ENCODE assay signal across 22 cellular contexts in the genomic region with DNA sequence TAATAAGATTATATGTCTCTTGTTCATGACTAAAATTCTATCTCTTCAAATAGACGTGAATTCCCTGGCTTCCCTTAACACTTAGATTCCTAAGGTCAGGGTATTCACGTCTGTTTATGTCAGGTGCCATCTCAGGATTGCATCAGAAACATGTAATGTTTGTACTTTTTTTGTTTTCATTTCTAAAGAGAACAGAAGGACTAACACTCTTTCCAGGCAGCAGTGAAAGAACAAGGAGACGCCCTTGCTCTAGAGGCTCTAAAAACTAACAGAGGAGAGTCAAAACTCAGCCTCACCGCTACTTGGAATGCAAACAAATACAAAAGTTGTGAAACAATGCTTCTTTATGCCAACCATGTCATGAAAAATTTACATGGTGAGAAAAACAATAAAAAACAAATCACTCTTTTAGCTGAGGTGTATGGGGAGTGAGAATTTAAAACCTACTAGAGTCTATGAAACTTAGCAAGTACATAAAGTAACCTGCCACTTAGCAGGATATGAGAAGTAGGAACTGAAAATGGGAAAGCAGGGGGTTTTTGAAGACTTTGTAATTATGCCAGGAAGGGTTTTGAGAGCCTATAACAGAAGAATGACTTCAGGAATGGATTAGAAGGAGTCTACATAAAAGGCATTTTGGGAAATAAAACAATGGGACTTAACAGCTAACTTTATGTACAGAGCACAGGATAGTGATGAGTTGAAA.
A peak's percentile ranks its signal among the peaks of the same experiment; 100 is the strongest.
DNase-seq lines count a peak whose midpoint lies in the region; ATAC-seq and TF ChIP-seq lines count a peak whose summit lies in the region.
"Had no signal": no experiment of that assay in that cellular context is flagged by ENCODE, and none has a peak within 500 bp of the region (broad histone marks: within the 10 kb centered on the region; RNA-seq: fewer than 3 reads in every experiment).

No MANE protein-coding gene starts in this region.

- peak overlapping the region; percentile 29; the same call in 1 of the 2 replicates for H3K4me3 ChIP-seq in ACC112 (ENCODE audit: low read depth, low read length)
- H3K4me3 ChIP-seq in adrenal gland, result no peak overlapping the region
- no peak overlapping the region for H3K4me3 ChIP-seq in MG63
- H3K4me3 ChIP-seq: heart left ventricle, Peyer's patch, SJCRH30 had no signal

- H3K27me3 ChIP-seq in ACC112 (ENCODE audit: insufficient read depth, low read length) (no peaks in the 10 kb centered on the region), adrenal gland (no peaks in the 10 kb centered on the region), MG63 (no peaks in the 10 kb centered on the region)
- H3K27me3 ChIP-seq: heart left ventricle, Peyer's patch, SJCRH30 had no signal

- H3K79me2 ChIP-seq in ACC112 (ENCODE audit: control insufficient read depth, insufficient read depth, low read length, unreplicated experiment), result no peaks in the 10 kb centered on the region

- H2AFZ ChIP-seq in ACC112 (ENCODE audit: low read length, unreplicated experiment), result peak overlapping the region; percentile 20

- no peak overlapping the region for H3K4me3 Mint-ChIP-seq in WTC11
- H3K4me3 Mint-ChIP-seq in CD14-positive monocyte, result no peak overlapping the region
- H3K4me3 Mint-ChIP-seq: activated CD4-positive, alpha-beta T cell treated with anti-CD3 and anti-CD28 coated beads for 36 hours; activated T-cell treated with anti-CD3 and anti-CD28 coated beads, Interleukin-2, amount 50 U/mL, for 24 hours; B cell; IgD-negative memory B cell; neural crest cell had no signal

- TF ChIP-seq POLR2A in adrenal gland (IDR thresholded peaks at IDR 0.05), result no peak

- peak overlapping the region; percentile 79 for H3K27ac ChIP-seq in ACC112 (ENCODE audit: low read depth, low read length)
- no peak overlapping the region for H3K27ac ChIP-seq in adrenal gland
- H3K27ac ChIP-seq: heart left ventricle, Peyer's patch, SJCRH30 had no signal

- H3K27ac Mint-ChIP-seq in WTC11, result peak overlapping the region; percentile 60
- no peak overlapping the region for H3K27ac Mint-ChIP-seq in CD14-positive monocyte
- H3K27ac Mint-ChIP-seq: activated CD4-positive, alpha-beta T cell treated with anti-CD3 and anti-CD28 coated beads for 36 hours; activated T-cell treated with anti-CD3 and anti-CD28 coated beads, Interleukin-2, amount 50 U/mL, for 24 hours; B cell; IgD-negative memory B cell had no signal

- H3K4me1 Mint-ChIP-seq in WTC11, result peaks cover 8% of the 10 kb centered on the region
- H3K4me1 Mint-ChIP-seq in CD14-positive monocyte, result no peaks in the 10 kb centered on the region
- H3K4me1 Mint-ChIP-seq: activated CD4-positive, alpha-beta T cell treated with anti-CD3 and anti-CD28 coated beads for 36 hours; B cell; IgD-negative memory B cell; neural crest cell had no signal

- peaks cover 5% of the 10 kb centered on the region for H3K9me3 Mint-ChIP-seq in WTC11
- peaks cover 1 to 20% (median 5%) of the 10 kb centered on the region in 7 donors for H3K9me3 Mint-ChIP-seq in CD14-positive monocyte

- H3K27me3 Mint-ChIP-seq in WTC11 (ENCODE audit: low read depth) (no peaks in the 10 kb centered on the region), CD14-positive monocyte (ENCODE audit: low read depth in 3 of 3) (peaks cover 0 to 2% (median 0%) of the 10 kb centered on the region in 3 donors)
- H3K27me3 Mint-ChIP-seq: activated CD4-positive, alpha-beta T cell treated with anti-CD3 and anti-CD28 coated beads for 36 hours; activated T-cell treated with anti-CD3 and anti-CD28 coated beads, Interleukin-2, amount 50 U/mL, for 24 hours; B cell; IgD-negative memory B cell had no signal

- no peaks in the 10 kb centered on the region for H3K36me3 ChIP-seq in ACC112 (ENCODE audit: insufficient read depth, low read length)
- no peaks in the 10 kb centered on the region for H3K36me3 ChIP-seq in adrenal gland (replicated peaks in 1 of 2)
- H3K36me3 ChIP-seq in MG63, result no peaks in the 10 kb centered on the region
- H3K36me3 ChIP-seq: heart left ventricle, Peyer's patch, SJCRH30 had no signal

- ATAC-seq in GM21717 (IDR thresholded peaks at IDR 0.05; ENCODE audit: unreplicated experiment) (peak; percentile 52), WTC11 (no peak), HG02884 (IDR thresholded peaks at IDR 0.05; ENCODE audit: unreplicated experiment) (no peak)
- ATAC-seq: activated CD4-positive, alpha-beta T cell treated with anti-CD3 and anti-CD28 coated beads for 36 hours; heart left ventricle had no signal

- H3K9me3 ChIP-seq in adrenal gland (replicated peaks in 1 of 3), result no peaks in the 10 kb centered on the region
- no peaks in the 10 kb centered on the region for H3K9me3 ChIP-seq in MG63
- H3K9me3 ChIP-seq: Peyer's patch, SJCRH30 had no signal

- POLR2A ChIA-PET in WTC11 (lab: Charles Lee), result no interaction called here

- H3K4me1 ChIP-seq in ACC112 (ENCODE audit: control insufficient read depth, insufficient read depth, low read length, unreplicated experiment) (peaks cover 12% of the 10 kb centered on the region), adrenal gland (replicated peaks in 1 of 2) (no peaks in the 10 kb centered on the region)
- H3K4me1 ChIP-seq: heart left ventricle, Peyer's patch, SJCRH30 had no signal

- WGBS in adrenal gland, 4 donors, result 34 to 45% (median 39%) methylated on average over 4 of the region's 4 CpGs

- TF ChIP-seq CTCF in WTC11 (IDR thresholded peaks at IDR 0.05) (no peak), CD14-positive monocyte (IDR thresholded peaks at IDR 0.05) (no peak), adrenal gland (IDR thresholded peaks at IDR 0.05) (no peak)

- H3K36me3 Mint-ChIP-seq in WTC11, result no peaks in the 10 kb centered on the region
- H3K36me3 Mint-ChIP-seq in CD14-positive monocyte, result no peaks in the 10 kb centered on the region
- H3K36me3 Mint-ChIP-seq: IgD-negative memory B cell had no signal

- no peak for DNase-seq in WTC11 (ENCODE audit: low spot score)
- DNase-seq in fibroblast of the conjunctiva (ENCODE audit: low read depth), result peak; percentile 71
- no peak for DNase-seq in CD14-positive monocyte (ENCODE audit: low spot score)
- DNase-seq in adrenal gland, result no peak
- DNase-seq in MG63, result no peak
- DNase-seq: activated CD4-positive, alpha-beta T cell treated with anti-CD3 and anti-CD28 coated beads for 36 hours; activated T-cell treated with anti-CD3 and anti-CD28 coated beads, Interleukin-2, amount 50 U/mL, for 24 hours; amygdala; cortex of kidney; GDM1; heart left ventricle; NCI-H1436 treated with DMSO at 0.1 percent for 48 hours; NCI-H510A treated with DMSO at 0.1 percent for 48 hours; Peyer's patch; SJCRH30; trophoblast cell had no signal

- CTCF ChIA-PET in WTC11 (lab: Charles Lee), result no interaction called here

- intact Hi-C loops in CD14-positive monocyte (cut with micrococcal nuclease), result no loop called here
- intact Hi-C loops in adrenal gland (cut with DNase I), result no loop called here

TF ChIP-seq in WTC11, 78 proteins besides CTCF, POLR2A, EP300 and RAD21:
- no peak for TF ChIP-seq RORB (CRISPR knock-in tag; IDR thresholded peaks at IDR 0.05)
- TF ChIP-seq GABPB1 (CRISPR knock-in tag; IDR thresholded peaks at IDR 0.05), result 0 out of 2 replicates have a peak, but pooled peaks have one; percentile 25
TF ChIP-seq in WTC11: peak in this region for 1.
